In genomic region chr17:76279742-76280287, GRCh38 we compare ENCODE assay signal across 1 cellular context.
TF ChIP-seq lines count a peak whose summit lies in the region.

No MANE protein-coding gene starts in this region.

TF ChIP-seq in GM23338, 12 proteins besides CTCF, POLR2A, EP300 and RAD21:
- TF ChIP-seq ZNF462 (CRISPR knock-in tag; IDR thresholded peaks at IDR 0.05) (no peak), NANOG (IDR thresholded peaks at IDR 0.05; ENCODE audit: borderline replicate concordance) (no peak), POLR2AphosphoS5 (IDR thresholded peaks at IDR 0.05; ENCODE audit: low read depth) (no peak), JUNB (IDR thresholded peaks at IDR 0.05; ENCODE audit: unreplicated experiment) (no peak), EZH2 (IDR thresholded peaks at IDR 0.05; ENCODE audit: low read depth, unreplicated experiment) (no peak), ZNF331 (CRISPR knock-in tag; IDR thresholded peaks at IDR 0.05; ENCODE audit: low read depth) (no peak), ZNF114 (CRISPR knock-in tag; IDR thresholded peaks at IDR 0.05) (no peak), EZH2phosphoT487 (IDR thresholded peaks at IDR 0.05; ENCODE audit: unreplicated experiment) (no peak), ETS1 (IDR thresholded peaks at IDR 0.05) (no peak), CREB1 (CRISPR knock-in tag; IDR thresholded peaks at IDR 0.05; ENCODE audit: low read depth) (no peak), STAT1 (IDR thresholded peaks at IDR 0.05; ENCODE audit: unreplicated experiment) (no peak)
- TF ChIP-seq, protein P1, sequence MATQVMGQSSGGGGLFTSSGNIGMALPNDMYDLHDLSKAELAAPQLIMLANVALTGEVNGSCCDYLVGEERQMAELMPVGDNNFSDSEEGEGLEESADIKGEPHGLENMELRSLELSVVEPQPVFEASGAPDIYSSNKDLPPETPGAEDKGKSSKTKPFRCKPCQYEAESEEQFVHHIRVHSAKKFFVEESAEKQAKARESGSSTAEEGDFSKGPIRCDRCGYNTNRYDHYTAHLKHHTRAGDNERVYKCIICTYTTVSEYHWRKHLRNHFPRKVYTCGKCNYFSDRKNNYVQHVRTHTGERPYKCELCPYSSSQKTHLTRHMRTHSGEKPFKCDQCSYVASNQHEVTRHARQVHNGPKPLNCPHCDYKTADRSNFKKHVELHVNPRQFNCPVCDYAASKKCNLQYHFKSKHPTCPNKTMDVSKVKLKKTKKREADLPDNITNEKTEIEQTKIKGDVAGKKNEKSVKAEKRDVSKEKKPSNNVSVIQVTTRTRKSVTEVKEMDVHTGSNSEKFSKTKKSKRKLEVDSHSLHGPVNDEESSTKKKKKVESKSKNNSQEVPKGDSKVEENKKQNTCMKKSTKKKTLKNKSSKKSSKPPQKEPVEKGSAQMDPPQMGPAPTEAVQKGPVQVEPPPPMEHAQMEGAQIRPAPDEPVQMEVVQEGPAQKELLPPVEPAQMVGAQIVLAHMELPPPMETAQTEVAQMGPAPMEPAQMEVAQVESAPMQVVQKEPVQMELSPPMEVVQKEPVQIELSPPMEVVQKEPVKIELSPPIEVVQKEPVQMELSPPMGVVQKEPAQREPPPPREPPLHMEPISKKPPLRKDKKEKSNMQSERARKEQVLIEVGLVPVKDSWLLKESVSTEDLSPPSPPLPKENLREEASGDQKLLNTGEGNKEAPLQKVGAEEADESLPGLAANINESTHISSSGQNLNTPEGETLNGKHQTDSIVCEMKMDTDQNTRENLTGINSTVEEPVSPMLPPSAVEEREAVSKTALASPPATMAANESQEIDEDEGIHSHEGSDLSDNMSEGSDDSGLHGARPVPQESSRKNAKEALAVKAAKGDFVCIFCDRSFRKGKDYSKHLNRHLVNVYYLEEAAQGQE (IDR thresholded peaks at IDR 0.05; ENCODE audit: unreplicated experiment), result no peak
TF ChIP-seq in GM23338: peak in this region for 0.
